Comparison of ENCODE assay signal across 1 cellular context in the genomic region with DNA sequence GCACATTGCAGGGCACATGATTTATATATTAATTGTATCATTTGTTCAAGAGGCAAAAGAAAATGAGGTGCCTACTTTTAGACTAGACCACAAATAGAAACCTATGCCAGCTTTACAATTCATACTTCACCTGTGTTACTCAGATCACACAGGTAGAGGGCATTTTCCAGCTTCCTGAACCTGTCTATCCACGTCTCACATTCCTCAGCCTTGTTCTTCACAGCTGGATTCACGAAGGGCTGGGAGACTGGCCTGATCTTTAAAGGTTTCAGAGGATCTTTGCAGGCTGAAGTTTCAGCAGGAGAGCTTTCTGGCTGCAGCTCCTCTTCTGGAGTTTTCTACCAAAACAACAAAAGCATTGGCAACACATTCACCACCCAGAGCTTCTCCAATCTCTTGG.
TF ChIP-seq lines count a peak whose summit lies in the region.

No MANE protein-coding gene starts in this region.

TF ChIP-seq in HCT116, 20 proteins besides CTCF, POLR2A, EP300 and RAD21 (continued from another document):
- TF ChIP-seq EGR1 (IDR thresholded peaks at IDR 0.05; ENCODE audit: low read depth) (no peak), ZFX (IDR thresholded peaks at IDR 0.05) (no peak), ZBTB33 (IDR thresholded peaks at IDR 0.05; ENCODE audit: extremely low read depth, insufficient replicate concordance, low read length) (no peak), SIN3A (IDR thresholded peaks at IDR 0.05; ENCODE audit: low read depth) (no peak)
TF ChIP-seq in HCT116: peak in this region for 0.
